29 cellular contexts compared by ENCODE assay signal in the genomic region with DNA sequence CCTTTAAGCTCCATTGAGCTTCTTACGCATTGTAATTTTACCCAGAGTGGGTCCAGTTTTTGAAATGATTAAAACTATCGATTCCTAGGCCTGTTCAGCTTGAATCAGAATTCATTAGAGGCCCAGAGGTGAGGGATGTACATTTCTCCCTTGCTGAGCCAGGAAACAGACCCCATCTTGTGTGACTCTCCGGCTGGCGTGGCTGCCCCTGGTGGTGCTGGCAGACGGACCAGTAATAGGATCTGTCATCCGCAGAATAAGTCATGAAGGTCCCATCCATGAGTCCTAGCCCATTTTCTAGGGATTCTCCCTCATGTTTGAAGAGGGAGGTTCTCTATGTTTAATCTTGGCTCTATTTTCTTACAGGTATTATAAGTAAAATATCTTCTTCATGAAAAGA. TPM values are rescaled to one million over a fixed set of nuclear protein-coding genes. Genes with fewer than 3 reads are reported as not detected.
DNase-seq lines count a peak whose midpoint lies in the region; ATAC-seq and TF ChIP-seq lines count a peak whose summit lies in the region.
"Had no signal": no experiment of that assay in that cellular context is flagged by ENCODE, and none has a peak within 500 bp of the region (broad histone marks: within the 10 kb centered on the region; RNA-seq: fewer than 3 reads in every experiment).

No MANE protein-coding gene starts in this region.

- peaks cover 4% of the 10 kb centered on the region for H3K4me1 ChIP-seq in smooth muscle cell (ENCODE audit: low read depth)
- no peaks in the 10 kb centered on the region for H3K4me1 ChIP-seq in lower lobe of right lung
- H3K4me1 ChIP-seq: body of pancreas, SJCRH30 had no signal

- H3K27ac ChIP-seq in smooth muscle cell (ENCODE audit: low read depth) (peak overlapping the region; percentile 19), lower lobe of right lung (no peak overlapping the region)
- H3K27ac ChIP-seq: body of pancreas, SJCRH30, thoracic aorta had no signal

- peaks cover 17% of the 10 kb centered on the region for H3K27me3 Mint-ChIP-seq in brain
- H3K27me3 Mint-ChIP-seq in mesothelial cell of epicardium (ENCODE audit: low read depth), result no peaks in the 10 kb centered on the region

- H4K20me1 ChIP-seq in smooth muscle cell (ENCODE audit: low read depth), result no peaks in the 10 kb centered on the region

- H3K4me2 ChIP-seq in smooth muscle cell, result peak overlapping the region; percentile 61

- WGBS in smooth muscle cell (ENCODE audit: low lambda C conversion rate), result 74% methylated on average over 6 of the region's 6 CpGs

- peaks cover 0 to 4% (median 0%) of the 10 kb centered on the region in 5 experiments for H3K9me3 Mint-ChIP-seq in brain
- no peaks in the 10 kb centered on the region for H3K9me3 Mint-ChIP-seq in mesothelial cell of epicardium
- H3K9me3 Mint-ChIP-seq: activated naive CD4-positive, alpha-beta T cell treated with anti-CD3 and anti-CD28 coated beads for 36 hours; IgD-negative memory B cell; stimulated activated naive CD8-positive, alpha-beta T cell treated with anti-CD3 and anti-CD28 coated beads, Interleukin-15, Interleukin-2, amounts not matched to agents 100 ng/mL and 50 ng/mL, for 24 hours had no signal

- H3K9ac ChIP-seq in smooth muscle cell (ENCODE audit: low read depth), result no peak overlapping the region

- H3K36me3 ChIP-seq in smooth muscle cell (ENCODE audit: low read depth) (no peaks in the 10 kb centered on the region), lower lobe of right lung (no peaks in the 10 kb centered on the region)
- H3K36me3 ChIP-seq: SJCRH30, thoracic aorta, uterus had no signal

- no peaks in the 10 kb centered on the region for H3K79me2 ChIP-seq in smooth muscle cell (ENCODE audit: low read depth)

- peaks cover 7% of the 10 kb centered on the region for H3F3A ChIP-seq in smooth muscle cell (ENCODE audit: low read depth)

- H3K36me3 Mint-ChIP-seq in brain, result no peaks in the 10 kb centered on the region
- H3K36me3 Mint-ChIP-seq in mesothelial cell of epicardium, result no peaks in the 10 kb centered on the region

- ATAC-seq in lower lobe of right lung, result no peak
- ATAC-seq: body of pancreas, GM12878 had no signal

- H3K4me3 ChIP-seq in smooth muscle cell (no peak overlapping the region), lower lobe of right lung (no peak overlapping the region)
- H3K4me3 ChIP-seq: body of pancreas, GM12878, SJCRH30, thoracic aorta, uterus had no signal

- H3K27ac Mint-ChIP-seq in brain (peak overlapping the region in 3 of 5 experiments; percentile 52 to 91 (median 88)), mesothelial cell of epicardium (peak overlapping the region; percentile 12)
- H3K27ac Mint-ChIP-seq: activated naive CD4-positive, alpha-beta T cell treated with anti-CD3 and anti-CD28 coated beads for 36 hours; IgD-negative memory B cell; stimulated activated naive CD8-positive, alpha-beta T cell treated with anti-CD3 and anti-CD28 coated beads, Interleukin-15, Interleukin-2, amounts not matched to agents 100 ng/mL and 50 ng/mL, for 24 hours had no signal

- intact Hi-C loops in lower lobe of right lung (cut with DNase I), result no loop called here

- peak overlapping the region; percentile 22 for H2AFZ ChIP-seq in smooth muscle cell (ENCODE audit: low read depth)

- H3K9me3 ChIP-seq in smooth muscle cell (replicated peaks; ENCODE audit: low read depth) (no peaks in the 10 kb centered on the region), lower lobe of right lung (no peaks in the 10 kb centered on the region)
- H3K9me3 ChIP-seq: body of pancreas, SJCRH30, thoracic aorta, uterus had no signal

- peak; percentile 37 for DNase-seq in NCI-H2227 (lab: John Stamatoyannopoulos, UW; ENCODE audit: unreplicated experiment)
- no peak for DNase-seq in mesothelial cell of epicardium (ENCODE audit: low spot score in 2 of 2, unreplicated experiment in 2 of 2)
- DNase-seq in smooth muscle cell (lab: John Stamatoyannopoulos, UW; ENCODE audit: unreplicated experiment), result no peak
- DNase-seq in glomerular visceral epithelial cell (ENCODE audit: extremely low spot score), result no peak
- no peak for DNase-seq in lower lobe of right lung
- DNase-seq in kidney tubule cell (ENCODE audit: low spot score), result no peak
- no peak for DNase-seq in NK-92 treated with Interleukin-12 subunit alpha and Interleukin-12 subunit beta, amount 100 ng/mL, for 24 hours (lab: John Stamatoyannopoulos, UW)
- DNase-seq: activated CD4-positive, alpha-beta T cell treated with anti-CD3 and anti-CD28 coated beads, Interleukin-2, amount 50 U/mL, for 48 hours; activated CD4-positive, CD25-positive, alpha-beta regulatory T cell treated with anti-CD3 and anti-CD28 coated beads, Interleukin-2, amount 50 U/mL, for 72 hours; activated CD8-positive, alpha-beta memory T cell treated with anti-CD3 and anti-CD28 coated beads, Interleukin-2, amount 50 U/mL, for 4 hours; activated naive CD4-positive, alpha-beta T cell treated with anti-CD3 and anti-CD28 coated beads for 36 hours; body of pancreas; dermis blood vessel endothelial cell; DMS153; GOT3; left cardiac atrium; MV-4-11; NCI-H1436; NCI-H2081; NCI-H774; SJCRH30; stimulated activated CD8-positive, alpha-beta memory T cell treated with anti-CD3 and anti-CD28 coated beads, Interleukin-4, amount 100 ng/mL, for 48 hours; T-helper 1 cell; uterus had no signal

- peaks cover 61% of the 10 kb centered on the region for H3K4me1 Mint-ChIP-seq in brain
- H3K4me1 Mint-ChIP-seq in mesothelial cell of epicardium, result peaks cover 30% of the 10 kb centered on the region

- TF ChIP-seq CTCF in brain (conservative IDR thresholded peaks at IDR 0.05) (peak in 1 of 2 experiments; percentile 17), mesothelial cell of epicardium (IDR thresholded peaks at IDR 0.05; ENCODE audit: unreplicated experiment) (no peak), smooth muscle cell (IDR thresholded peaks at IDR 0.05; ENCODE audit: borderline replicate concordance, insufficient read depth, poor library complexity, severe bottlenecking) (no peak), lower lobe of right lung (IDR thresholded peaks at IDR 0.05) (no peak)

- H3K4me3 Mint-ChIP-seq in brain (peak overlapping the region in 2 of 5 experiments; percentile 39 to 58), mesothelial cell of epicardium (no peak overlapping the region)
- H3K4me3 Mint-ChIP-seq: activated naive CD4-positive, alpha-beta T cell treated with anti-CD3 and anti-CD28 coated beads for 36 hours; IgD-negative memory B cell; stimulated activated naive CD8-positive, alpha-beta T cell treated with anti-CD3 and anti-CD28 coated beads, Interleukin-15, Interleukin-2, amounts not matched to agents 100 ng/mL and 50 ng/mL, for 24 hours had no signal

- H3K27me3 ChIP-seq in smooth muscle cell (ENCODE audit: low read depth), result no peaks in the 10 kb centered on the region
- H3K27me3 ChIP-seq in lower lobe of right lung (ENCODE audit: low read depth), result no peaks in the 10 kb centered on the region
- H3K27me3 ChIP-seq: body of pancreas, SJCRH30, uterus had no signal

RNA-seq across cellular contexts. Expression of a gene that starts 40.2 kb away (rescaled TPM):
- polyA plus RNA-seq in brain (ENCODE audit: insufficient read depth, low read depth, low replicate concordance), result 18.3 TPM
- 67.5 to 82.4 TPM (median 73.3 TPM) in 3 replicates for total RNA-seq in mesothelial cell of epicardium
- 42.2 and 53.9 TPM in 2 replicates for total RNA-seq in smooth muscle cell
- polyA plus RNA-seq in smooth muscle cell, result 16.1 TPM in 2 replicates
- 84.7 TPM for total RNA-seq in lower lobe of right lung

RNA-seq across cellular contexts. Expression of a gene that starts 59.9 kb away (rescaled TPM):
- polyA plus RNA-seq in brain (ENCODE audit: insufficient read depth, low read depth, low replicate concordance) (98.8 TPM), smooth muscle cell (52.7 and 59.8 TPM in 2 replicates)
- total RNA-seq in mesothelial cell of epicardium (67.6 to 68.9 TPM (median 68.4 TPM) in 3 replicates), smooth muscle cell (37.0 and 44.8 TPM in 2 replicates), lower lobe of right lung (23.5 TPM)
